In the genomic region with DNA sequence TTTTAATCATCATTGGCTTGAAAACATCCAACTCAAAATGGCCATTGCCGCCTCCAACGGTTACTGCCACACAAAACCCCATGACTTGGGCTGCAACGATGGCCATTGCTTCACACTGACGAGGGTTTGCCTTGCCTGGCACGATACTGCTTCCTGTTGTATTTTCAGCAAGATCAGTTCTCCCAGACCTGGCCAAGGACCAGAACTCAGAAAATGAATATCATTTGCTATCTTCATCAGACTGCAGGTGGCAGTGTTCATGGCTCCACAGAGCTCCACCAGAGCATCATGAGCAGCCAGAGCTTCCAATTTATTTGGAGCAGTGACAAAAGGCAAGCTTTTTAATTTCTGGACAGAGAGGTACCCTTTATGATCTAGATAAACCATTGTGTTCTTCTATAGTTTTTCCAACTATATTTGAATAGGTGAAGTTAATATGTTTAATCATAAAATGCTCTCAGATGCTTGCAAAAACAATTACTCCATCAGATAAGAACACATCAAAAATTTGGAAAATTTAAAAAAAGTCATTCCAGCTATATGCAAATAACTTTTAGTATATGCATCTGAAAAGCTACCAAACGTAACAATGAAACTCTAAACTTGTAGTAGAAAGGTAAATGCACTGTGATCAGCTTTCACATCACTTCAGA, we compare ENCODE assay signal across 8 cellular contexts. TPM values are rescaled to one million over a fixed set of nuclear protein-coding genes. Genes with fewer than 3 reads are reported as not detected.
DNase-seq lines count a peak whose midpoint lies in the region; ATAC-seq and TF ChIP-seq lines count a peak whose summit lies in the region.

No MANE protein-coding gene starts in this region.

- peak; percentile 82 for ATAC-seq in esophagus mucosa
- ATAC-seq in naive B cell (ENCODE audit: low read depth in 2 of 2), result peak in 1 of 2 donors; percentile 54

- DNase-seq in stimulated activated CD4-positive, alpha-beta T cell treated with anti-CD3 and anti-CD28 coated beads, Interleukin-4, amount 100 ng/mL, for 24 hours, result peak; percentile 21
- DNase-seq in stimulated activated CD4-positive, alpha-beta T cell treated with anti-CD3 and anti-CD28 coated beads, Interleukin-4, amount 100 ng/mL, for 1 hour, result no peak
- peak; percentile 86 for DNase-seq in HFFc6
- DNase-seq in NCI-H128 (lab: John Stamatoyannopoulos, UW; ENCODE audit: unreplicated experiment), result peak; percentile 9
- DNase-seq in T1000 (lab: John Stamatoyannopoulos, UW), result peak; percentile 34
- peak; percentile 6 for DNase-seq in naive B cell
- DNase-seq in T-helper 9 cell, result no peak

- H3K9me3 Mint-ChIP-seq in HFFc6 (no peaks in the 10 kb centered on the region), naive B cell (no peaks in the 10 kb centered on the region)

- TF ChIP-seq CTCF in HFFc6 (IDR thresholded peaks at IDR 0.05), result peak; percentile 87

- H3K27me3 Mint-ChIP-seq in HFFc6 (ENCODE audit: insufficient read depth) (no peaks in the 10 kb centered on the region; the same call in none of the 2 replicates), naive B cell (no peaks in the 10 kb centered on the region)

- H3K4me3 Mint-ChIP-seq in HFFc6, result no peak overlapping the region
- H3K4me3 Mint-ChIP-seq in naive B cell, result no peak overlapping the region

- H3K4me1 Mint-ChIP-seq in HFFc6 (ENCODE audit: low read depth) (peaks cover 45% of the 10 kb centered on the region), naive B cell (peaks cover 5 to 6% (median 6%) of the 10 kb centered on the region in 3 donors)

- peaks cover 2% of the 10 kb centered on the region for H3K36me3 Mint-ChIP-seq in HFFc6 (ENCODE audit: low read depth)
- peaks cover 11% of the 10 kb centered on the region in 2 donors for H3K36me3 Mint-ChIP-seq in naive B cell

- H3K27ac Mint-ChIP-seq in HFFc6, result peak overlapping the region; percentile 60
- H3K27ac Mint-ChIP-seq in naive B cell, result peak overlapping the region in 3 of 6 donors; percentile 39 to 94 (median 49)

RNA-seq across cellular contexts. Expression of a gene that starts 10.4 kb away (rescaled TPM):
- 10 to 100 TPM in 1 of 6 experiments, 1 to 10 TPM in 5; 8.1 to 16.8 (median 8.9) TPM for total RNA-seq in HFFc6 (2021; fragmentation: NEBNext Ultra II Directional; extraction: Animal tissue kit (Norgen Biotek cat#: 25700))
- total RNA-seq in esophagus mucosa, result 13.5 TPM
- 10 to 100 TPM in 2 of 6 donors, 1 to 10 TPM in 4; 4.3 to 12.5 (median 8.3) TPM for polyA plus RNA-seq in naive B cell (ENCODE audit: low read depth in 6 of 6)

RNA-seq across cellular contexts. Expression of a gene that starts 13.0 kb away (rescaled TPM):
- not detected for total RNA-seq in HFFc6 (2021; fragmentation: NEBNext Ultra II Directional; extraction: Animal tissue kit (Norgen Biotek cat#: 25700))
- total RNA-seq in esophagus mucosa, result not detected
- polyA plus RNA-seq in naive B cell (ENCODE audit: low read depth in 6 of 6), result not detected

RNA-seq across cellular contexts. Expression of a gene that starts 45.6 kb away (rescaled TPM):
- total RNA-seq in HFFc6 (2021; fragmentation: NEBNext Ultra II Directional; extraction: Animal tissue kit (Norgen Biotek cat#: 25700)), result under 1 TPM; 0.40 to 0.62 (median 0.50) TPM
- total RNA-seq in esophagus mucosa, result 1.2 TPM
- polyA plus RNA-seq in naive B cell (ENCODE audit: low read depth in 6 of 6), result under 1 TPM in 4 of 6 donors, not detected in 2; 0.51 to 0.92 (median 0.67) TPM

Comparison
In these comparisons a context has a peak if more than half of its experiments do, and no peak if none do; other contexts are left out.
1. DNase-seq: peak in stimulated activated CD4-positive, alpha-beta T cell treated with anti-CD3 and anti-CD28 coated beads, Interleukin-4, amount 100 ng/mL, for 24 hours (single experiment), HFFc6 (single experiment), NCI-H128 (single experiment), T1000 (single experiment) and naive B cell (single experiment); none in stimulated activated CD4-positive, alpha-beta T cell treated with anti-CD3 and anti-CD28 coated beads, Interleukin-4, amount 100 ng/mL, for 1 hour (single experiment) and T-helper 9 cell (single experiment).